22 cellular contexts compared by ENCODE assay signal in genomic region chr2:104163611-104164157, GRCh38.
"Had no signal": no experiment of that assay in that cellular context is flagged by ENCODE, and none has a peak within 500 bp of the region (broad histone marks: within the 10 kb centered on the region; RNA-seq: fewer than 3 reads in every experiment).

No MANE protein-coding gene starts in this region.

- H3K4me1 ChIP-seq: left ventricle myocardium inferior, stomach, suprapubic skin, tibial nerve had no signal

- H3K9me3 ChIP-seq: left ventricle myocardium inferior, mucosa of descending colon, neutrophil, stomach, suprapubic skin, tibial nerve had no signal

- H3K27me3 ChIP-seq: neutrophil, stomach, suprapubic skin, tibial nerve had no signal

- H3K36me3 ChIP-seq: left ventricle myocardium inferior, neutrophil, stomach, suprapubic skin, tibial nerve had no signal

- H3K36me3 Mint-ChIP-seq: activated naive CD8-positive, alpha-beta T cell; natural killer cell treated with Interleukin-12 subunit alpha and Interleukin-12 subunit beta and Interleukin-15 and Interleukin-18, amount 100 ng/mL, for 72 hours; stimulated activated naive B cell treated with anti-CD40 and anti-IgM and Interleukin-4, amounts not matched to agents 10 μg/mL and 1 μg/mL and 100 μg/mL, for 72 hours; WTC11 had no signal

- H3K27ac ChIP-seq: left ventricle myocardium inferior, neutrophil, skin epidermis, stomach, suprapubic skin, tibial nerve had no signal

- H3K9me3 Mint-ChIP-seq: stimulated activated naive B cell treated with anti-CD40 and anti-IgM and Interleukin-4, amounts not matched to agents 10 μg/mL and 1 μg/mL and 100 μg/mL, for 72 hours had no signal

- H3K27me3 Mint-ChIP-seq: activated naive CD8-positive, alpha-beta T cell; natural killer cell treated with Interleukin-12 subunit alpha and Interleukin-12 subunit beta and Interleukin-15 and Interleukin-18, amount 100 ng/mL, for 72 hours; stimulated activated naive B cell treated with anti-CD40 and anti-IgM and Interleukin-4, amounts not matched to agents 10 μg/mL and 1 μg/mL and 100 μg/mL, for 72 hours; T-helper 17 cell had no signal

- H3K4me3 Mint-ChIP-seq: activated naive CD8-positive, alpha-beta T cell; natural killer cell treated with Interleukin-12 subunit alpha and Interleukin-12 subunit beta and Interleukin-15 and Interleukin-18, amount 100 ng/mL, for 72 hours; stimulated activated naive B cell treated with anti-CD40 and anti-IgM and Interleukin-4, amounts not matched to agents 10 μg/mL and 1 μg/mL and 100 μg/mL, for 72 hours; T-helper 17 cell; WTC11 had no signal

- ATAC-seq: esophagus mucosa; mucosa of descending colon; natural killer cell treated with Interleukin-12 subunit alpha and Interleukin-12 subunit beta and Interleukin-15 and Interleukin-18, amount 100 ng/mL, for 72 hours; sciatic nerve; stimulated activated naive B cell treated with anti-CD40 and anti-IgM and Interleukin-4, amounts not matched to agents 10 μg/mL and 1 μg/mL and 100 μg/mL, for 72 hours; T-helper 17 cell; WTC11 had no signal

- H3K27ac Mint-ChIP-seq: activated naive CD8-positive, alpha-beta T cell; natural killer cell treated with Interleukin-12 subunit alpha and Interleukin-12 subunit beta and Interleukin-15 and Interleukin-18, amount 100 ng/mL, for 72 hours; stimulated activated naive B cell treated with anti-CD40 and anti-IgM and Interleukin-4, amounts not matched to agents 10 μg/mL and 1 μg/mL and 100 μg/mL, for 72 hours; T-helper 17 cell had no signal

- H3K4me1 Mint-ChIP-seq: stimulated activated naive B cell treated with anti-CD40 and anti-IgM and Interleukin-4, amounts not matched to agents 10 μg/mL and 1 μg/mL and 100 μg/mL, for 72 hours; T-helper 17 cell had no signal

- DNase-seq: activated CD4-positive, alpha-beta T cell treated with anti-CD3 and anti-CD28 coated beads for 1 hour; activated CD4-positive, alpha-beta T cell treated with anti-CD3 and anti-CD28 coated beads, Interleukin-2, amount 50 U/mL, for 1 hour; activated effector memory CD4-positive, alpha-beta T cell treated with Interleukin-2 at 50 U/mL for 16 hours; activated naive CD4-positive, alpha-beta T cell treated with Interleukin-2 at 50 U/mL for 16 hours; central memory CD4-positive, alpha-beta T cell; left ventricle myocardium inferior; mucosa of descending colon; retina; stimulated activated CD4-positive, alpha-beta T cell treated with anti-CD3 and anti-CD28 coated beads, Interleukin-4, amount 100 ng/mL, for 4 hours; stimulated activated naive B cell treated with anti-CD40 and anti-IgM and Interleukin-4, amounts not matched to agents 10 μg/mL and 1 μg/mL and 100 μg/mL, for 72 hours; stomach; T-helper 17 cell; T1000 had no signal

- H3K4me3 ChIP-seq: left ventricle myocardium inferior, mucosa of descending colon, skin epidermis, stomach, suprapubic skin, tibial nerve had no signal
